1 cellular context compared by ENCODE assay signal in the genomic region with DNA sequence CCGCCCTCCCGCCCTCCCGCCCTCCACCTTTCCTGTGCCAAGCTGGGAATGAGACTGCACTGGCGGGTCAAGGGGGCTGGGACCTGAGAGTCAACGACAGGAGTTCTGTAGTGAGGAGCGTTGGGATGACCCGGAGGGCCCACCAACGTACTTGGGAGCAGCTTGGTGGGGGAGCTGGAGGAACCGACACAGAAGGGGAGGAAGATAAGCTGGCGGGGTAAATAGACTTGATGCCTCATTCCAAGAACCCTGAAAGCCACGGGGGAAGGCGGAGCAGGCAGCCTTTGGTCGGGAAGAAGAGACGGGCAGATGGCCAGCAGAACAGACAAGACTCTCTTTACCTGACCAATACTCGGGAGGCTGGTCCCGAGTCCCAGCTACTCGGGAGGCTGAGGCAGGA.
TF ChIP-seq lines count a peak whose summit lies in the region.

No MANE protein-coding gene starts in this region.

TF ChIP-seq in HepG2, 621 proteins besides CTCF, POLR2A, EP300 and RAD21 (continued from another document):
- TF ChIP-seq GPN1 (CRISPR knock-in tag; IDR thresholded peaks at IDR 0.05; ENCODE audit: borderline replicate concordance) (no peak), ZNF251 (CRISPR knock-in tag; IDR thresholded peaks at IDR 0.05) (no peak), ARID5B (CRISPR knock-in tag; IDR thresholded peaks at IDR 0.05) (no peak), NFAT5 (CRISPR knock-in tag; IDR thresholded peaks at IDR 0.05) (no peak), MAFK (conservative IDR thresholded peaks at IDR 0.05 in 1 of 2, IDR thresholded peaks at IDR 0.05 in 1 of 2; ENCODE audit: low read length in 2 of 2) (no peak), KAT2B (IDR thresholded peaks at IDR 0.05; ENCODE audit: borderline replicate concordance, low read depth, low read length) (no peak), SAFB2 (CRISPR knock-in tag; IDR thresholded peaks at IDR 0.05; ENCODE audit: borderline replicate concordance, low read depth) (no peak), ZMYM3 (CRISPR knock-in tag; IDR thresholded peaks at IDR 0.05) (no peak), POGZ (CRISPR knock-in tag; IDR thresholded peaks at IDR 0.05) (no peak), PATZ1 (CRISPR knock-in tag; IDR thresholded peaks at IDR 0.05) (no peak)
- TF ChIP-seq, protein P1, sequence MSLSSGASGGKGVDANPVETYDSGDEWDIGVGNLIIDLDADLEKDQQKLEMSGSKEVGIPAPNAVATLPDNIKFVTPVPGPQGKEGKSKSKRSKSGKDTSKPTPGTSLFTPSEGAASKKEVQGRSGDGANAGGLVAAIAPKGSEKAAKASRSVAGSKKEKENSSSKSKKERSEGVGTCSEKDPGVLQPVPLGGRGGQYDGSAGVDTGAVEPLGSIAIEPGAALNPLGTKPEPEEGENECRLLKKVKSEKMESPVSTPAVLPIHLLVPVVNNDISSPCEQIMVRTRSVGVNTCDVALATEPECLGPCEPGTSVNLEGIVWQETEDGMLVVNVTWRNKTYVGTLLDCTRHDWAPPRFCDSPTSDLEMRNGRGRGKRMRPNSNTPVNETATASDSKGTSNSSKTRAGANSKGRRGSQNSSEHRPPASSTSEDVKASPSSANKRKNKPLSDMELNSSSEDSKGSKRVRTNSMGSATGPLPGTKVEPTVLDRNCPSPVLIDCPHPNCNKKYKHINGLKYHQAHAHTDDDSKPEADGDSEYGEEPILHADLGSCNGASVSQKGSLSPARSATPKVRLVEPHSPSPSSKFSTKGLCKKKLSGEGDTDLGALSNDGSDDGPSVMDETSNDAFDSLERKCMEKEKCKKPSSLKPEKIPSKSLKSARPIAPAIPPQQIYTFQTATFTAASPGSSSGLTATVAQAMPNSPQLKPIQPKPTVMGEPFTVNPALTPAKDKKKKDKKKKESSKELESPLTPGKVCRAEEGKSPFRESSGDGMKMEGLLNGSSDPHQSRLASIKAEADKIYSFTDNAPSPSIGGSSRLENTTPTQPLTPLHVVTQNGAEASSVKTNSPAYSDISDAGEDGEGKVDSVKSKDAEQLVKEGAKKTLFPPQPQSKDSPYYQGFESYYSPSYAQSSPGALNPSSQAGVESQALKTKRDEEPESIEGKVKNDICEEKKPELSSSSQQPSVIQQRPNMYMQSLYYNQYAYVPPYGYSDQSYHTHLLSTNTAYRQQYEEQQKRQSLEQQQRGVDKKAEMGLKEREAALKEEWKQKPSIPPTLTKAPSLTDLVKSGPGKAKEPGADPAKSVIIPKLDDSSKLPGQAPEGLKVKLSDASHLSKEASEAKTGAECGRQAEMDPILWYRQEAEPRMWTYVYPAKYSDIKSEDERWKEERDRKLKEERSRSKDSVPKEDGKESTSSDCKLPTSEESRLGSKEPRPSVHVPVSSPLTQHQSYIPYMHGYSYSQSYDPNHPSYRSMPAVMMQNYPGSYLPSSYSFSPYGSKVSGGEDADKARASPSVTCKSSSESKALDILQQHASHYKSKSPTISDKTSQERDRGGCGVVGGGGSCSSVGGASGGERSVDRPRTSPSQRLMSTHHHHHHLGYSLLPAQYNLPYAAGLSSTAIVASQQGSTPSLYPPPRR (CRISPR knock-in tag; IDR thresholded peaks at IDR 0.05; ENCODE audit: borderline replicate concordance), result no peak
